13 cellular contexts compared by ENCODE assay signal in the genomic region with DNA sequence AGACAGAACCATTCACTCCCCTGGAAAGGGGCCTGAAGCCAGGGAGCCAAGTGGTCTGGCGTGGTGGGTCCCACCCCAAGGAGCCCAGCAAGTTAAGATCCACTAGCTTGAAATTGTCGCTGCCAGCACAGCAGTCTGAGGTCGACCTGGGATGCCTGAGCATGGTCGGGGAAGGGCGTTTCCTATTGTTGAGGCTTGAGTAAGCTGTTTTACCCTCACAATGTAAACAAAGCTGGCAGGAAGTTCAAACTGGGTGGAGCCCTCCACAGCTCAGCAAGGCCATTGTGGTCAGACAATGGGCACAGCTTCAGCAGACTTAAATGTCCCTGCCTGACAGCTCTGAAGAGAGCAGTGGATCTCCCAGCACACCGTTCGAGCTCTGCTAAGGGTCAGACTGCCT.
DNase-seq lines count a peak whose midpoint lies in the region; ATAC-seq and TF ChIP-seq lines count a peak whose summit lies in the region.
"Had no signal": no experiment of that assay in that cellular context is flagged by ENCODE, and none has a peak within 500 bp of the region (broad histone marks: within the 10 kb centered on the region; RNA-seq: fewer than 3 reads in every experiment).

No MANE protein-coding gene starts in this region.

- no peak overlapping the region for H2AK5ac ChIP-seq in mesendoderm (ENCODE audit: low read length)

- H4K5ac ChIP-seq in mesendoderm (ENCODE audit: low read length) = no peak overlapping the region

- no CpG with 5 or more reads among the region's 7 CpGs for WGBS in mesendoderm (ENCODE audit: extremely low coverage, insufficient coverage, low lambda C conversion rate)

- no peaks in the 10 kb centered on the region for H3K4me1 ChIP-seq in mesendoderm (ENCODE audit: control insufficient read depth, low read depth, low read length)
- H3K4me1 ChIP-seq: body of pancreas, upper lobe of left lung had no signal

- no peak overlapping the region for H2BK120ac ChIP-seq in mesendoderm (ENCODE audit: low read depth, low read length)

- no peak overlapping the region for H4K8ac ChIP-seq in mesendoderm (ENCODE audit: low read depth, low read length)

- peak overlapping the region; percentile 37 for H3K56ac ChIP-seq in mesendoderm (ENCODE audit: low read length)

- no peak overlapping the region for H3K4ac ChIP-seq in mesendoderm (ENCODE audit: low read depth, low read length)

- peaks cover 33% of the 10 kb centered on the region for H3K27me3 Mint-ChIP-seq in WTC11 (ENCODE audit: low read depth)

- CTCF ChIA-PET in WTC11 (lab: Charles Lee) = no interaction called here

- no peak overlapping the region for H3K9ac ChIP-seq in mesendoderm (ENCODE audit: low read length)

- H3K4me2 ChIP-seq in mesendoderm (ENCODE audit: low read length) = no peak overlapping the region

- H3K27me3 ChIP-seq in mesendoderm (ENCODE audit: insufficient read depth, low read length, poor library complexity) = no peaks in the 10 kb centered on the region
- H3K27me3 ChIP-seq: body of pancreas, upper lobe of left lung had no signal

- TF ChIP-seq CTCF in NB4 (IDR thresholded peaks at IDR 0.05; ENCODE audit: low read depth, low read length) (no peak), WTC11 (IDR thresholded peaks at IDR 0.05) (no peak)

- no peak for TF ChIP-seq POLR2A in NB4 (IDR thresholded peaks at IDR 0.05; ENCODE audit: extremely low read depth, insufficient read length)

- POLR2A ChIA-PET in WTC11 (lab: Charles Lee) = no interaction called here

- H2BK5ac ChIP-seq in mesendoderm (ENCODE audit: low read length) = no peak overlapping the region

- peaks cover 29% of the 10 kb centered on the region for H3K4me1 Mint-ChIP-seq in WTC11

- H3K4me3 ChIP-seq in NB4 (ENCODE audit: low read depth, low read length) (no peak overlapping the region), mesendoderm (ENCODE audit: low read length) (no peak overlapping the region)
- H3K4me3 ChIP-seq: body of pancreas, upper lobe of left lung had no signal

- no peaks in the 10 kb centered on the region for H3K36me3 ChIP-seq in mesendoderm (ENCODE audit: control insufficient read depth, insufficient read depth, low read length)
- H3K36me3 ChIP-seq: upper lobe of left lung had no signal

- H3K18ac ChIP-seq in mesendoderm (ENCODE audit: low read length) = no peak overlapping the region

- no peak overlapping the region for H3K23ac ChIP-seq in mesendoderm (ENCODE audit: low read length)

- DNase-seq in NCI-H1417 (lab: John Stamatoyannopoulos, UW) (peak in 2 of 3 experiments; percentile 19 to 43), NCI-H1417 treated with DMSO at 0.1 percent for 48 hours (lab: John Stamatoyannopoulos, UW) (no peak), NB4 (ENCODE audit: low read depth) (peak; percentile 8), WTC11 (ENCODE audit: low spot score) (peak; percentile 46), mesendoderm (peak; percentile 80), GM03348 (ENCODE audit: low spot score) (no peak), epidermal melanocyte (ENCODE audit: insufficient read length, low spot score) (no peak)
- DNase-seq: activated effector memory CD4-positive, alpha-beta T cell treated with Interleukin-2 at 50 U/mL for 16 hours; body of pancreas; NCI-H1436 had no signal

- peak; percentile 99 for ATAC-seq in WTC11
- no peak for ATAC-seq in GM21723 (IDR thresholded peaks at IDR 0.05; ENCODE audit: unreplicated experiment)
- ATAC-seq: body of pancreas had no signal

- H3K79me2 ChIP-seq in mesendoderm (ENCODE audit: control insufficient read depth, insufficient read depth, low read length) = no peaks in the 10 kb centered on the region

- H3K27ac Mint-ChIP-seq in WTC11 = no peak overlapping the region

- no peak overlapping the region for H3K4me3 Mint-ChIP-seq in WTC11

- peaks cover 15% of the 10 kb centered on the region for H3K36me3 Mint-ChIP-seq in WTC11

- H2BK15ac ChIP-seq in mesendoderm (replicated peaks; ENCODE audit: low read depth) = no peak overlapping the region

- peaks cover 43% of the 10 kb centered on the region for H3K9me3 Mint-ChIP-seq in WTC11

- H3K79me1 ChIP-seq in mesendoderm (ENCODE audit: low read length) = no peaks in the 10 kb centered on the region

- H3K27ac ChIP-seq in mesendoderm (ENCODE audit: low read depth, low read length) = no peak overlapping the region
- H3K27ac ChIP-seq: 22Rv1, body of pancreas, upper lobe of left lung had no signal

TF ChIP-seq in WTC11, 78 proteins besides CTCF, POLR2A, EP300 and RAD21:
- TF ChIP-seq MYBL2 (CRISPR knock-in tag; IDR thresholded peaks at IDR 0.05) (no peak), ETV6 (CRISPR knock-in tag; IDR thresholded peaks at IDR 0.05) (peak; percentile 34; the same call in 1 of the 2 replicates), FOXK1 (CRISPR knock-in tag; IDR thresholded peaks at IDR 0.05) (peak; percentile 94), SMAD3 (CRISPR knock-in tag; IDR thresholded peaks at IDR 0.05; ENCODE audit: borderline replicate concordance) (0 out of 2 replicates have a peak, but pooled peaks have one; percentile 54), NFYB (CRISPR knock-in tag; conservative IDR thresholded peaks at IDR 0.05; ENCODE audit: low read depth) (no peak), ZNF121 (CRISPR knock-in tag; IDR thresholded peaks at IDR 0.05) (peak; percentile 75; the same call in 1 of the 2 replicates), TP53 (CRISPR knock-in tag; IDR thresholded peaks at IDR 0.05) (no peak)
- TF ChIP-seq, protein P1, sequence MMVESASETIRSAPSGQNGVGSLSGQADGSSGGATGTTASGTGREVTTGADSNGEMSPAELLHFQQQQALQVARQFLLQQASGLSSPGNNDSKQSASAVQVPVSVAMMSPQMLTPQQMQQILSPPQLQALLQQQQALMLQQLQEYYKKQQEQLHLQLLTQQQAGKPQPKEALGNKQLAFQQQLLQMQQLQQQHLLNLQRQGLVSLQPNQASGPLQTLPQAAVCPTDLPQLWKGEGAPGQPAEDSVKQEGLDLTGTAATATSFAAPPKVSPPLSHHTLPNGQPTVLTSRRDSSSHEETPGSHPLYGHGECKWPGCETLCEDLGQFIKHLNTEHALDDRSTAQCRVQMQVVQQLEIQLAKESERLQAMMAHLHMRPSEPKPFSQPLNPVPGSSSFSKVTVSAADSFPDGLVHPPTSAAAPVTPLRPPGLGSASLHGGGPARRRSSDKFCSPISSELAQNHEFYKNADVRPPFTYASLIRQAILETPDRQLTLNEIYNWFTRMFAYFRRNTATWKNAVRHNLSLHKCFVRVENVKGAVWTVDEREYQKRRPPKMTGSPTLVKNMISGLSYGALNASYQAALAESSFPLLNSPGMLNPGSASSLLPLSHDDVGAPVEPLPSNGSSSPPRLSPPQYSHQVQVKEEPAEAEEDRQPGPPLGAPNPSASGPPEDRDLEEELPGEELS (CRISPR knock-in tag; IDR thresholded peaks at IDR 0.05) = peak; percentile 73; the same call in 1 of the 2 replicates
- TF ChIP-seq, protein P2, sequence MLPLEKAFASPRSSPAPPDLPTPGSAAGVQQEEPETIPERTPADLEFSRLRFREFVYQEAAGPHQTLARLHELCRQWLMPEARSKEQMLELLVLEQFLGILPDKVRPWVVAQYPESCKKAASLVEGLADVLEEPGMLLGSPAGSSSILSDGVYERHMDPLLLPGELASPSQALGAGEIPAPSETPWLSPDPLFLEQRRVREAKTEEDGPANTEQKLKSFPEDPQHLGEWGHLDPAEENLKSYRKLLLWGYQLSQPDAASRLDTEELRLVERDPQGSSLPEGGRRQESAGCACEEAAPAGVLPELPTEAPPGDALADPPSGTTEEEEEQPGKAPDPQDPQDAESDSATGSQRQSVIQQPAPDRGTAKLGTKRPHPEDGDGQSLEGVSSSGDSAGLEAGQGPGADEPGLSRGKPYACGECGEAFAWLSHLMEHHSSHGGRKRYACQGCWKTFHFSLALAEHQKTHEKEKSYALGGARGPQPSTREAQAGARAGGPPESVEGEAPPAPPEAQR (CRISPR knock-in tag; IDR thresholded peaks at IDR 0.05) = no peak
- TF ChIP-seq, protein P3, sequence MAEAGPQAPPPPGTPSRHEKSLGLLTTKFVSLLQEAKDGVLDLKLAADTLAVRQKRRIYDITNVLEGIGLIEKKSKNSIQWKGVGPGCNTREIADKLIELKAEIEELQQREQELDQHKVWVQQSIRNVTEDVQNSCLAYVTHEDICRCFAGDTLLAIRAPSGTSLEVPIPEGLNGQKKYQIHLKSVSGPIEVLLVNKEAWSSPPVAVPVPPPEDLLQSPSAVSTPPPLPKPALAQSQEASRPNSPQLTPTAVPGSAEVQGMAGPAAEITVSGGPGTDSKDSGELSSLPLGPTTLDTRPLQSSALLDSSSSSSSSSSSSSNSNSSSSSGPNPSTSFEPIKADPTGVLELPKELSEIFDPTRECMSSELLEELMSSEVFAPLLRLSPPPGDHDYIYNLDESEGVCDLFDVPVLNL (CRISPR knock-in tag; IDR thresholded peaks at IDR 0.05; ENCODE audit: borderline replicate concordance, low read depth) = no peak

Comparison
In these comparisons a context has a peak if more than half of its experiments do, and no peak if none do; other contexts are left out.
1. DNase-seq: peak in NCI-H1417 (2 of 3), NB4 (single experiment), WTC11 (single experiment) and mesendoderm (single experiment); none in NCI-H1417 treated with DMSO at 0.1 percent for 48 hours (single experiment), GM03348 (single experiment) and epidermal melanocyte (single experiment).